Comparison of ENCODE assay signal across 1 cellular context in genomic region chr3:4416961-4417360, GRCh38.
TF ChIP-seq lines count a peak whose summit lies in the region.

No MANE protein-coding gene starts in this region.

TF ChIP-seq in SK-N-SH, 30 proteins besides CTCF, POLR2A, EP300 and RAD21 (continued from another document):
- TF ChIP-seq PBX3 (IDR thresholded peaks at IDR 0.05) (peak; percentile 99), USF1 (IDR thresholded peaks at IDR 0.05; ENCODE audit: borderline replicate concordance, low read depth) (0 out of 2 replicates have a peak, but pooled peaks have one; percentile 9), TAF1 (IDR thresholded peaks at IDR 0.05; ENCODE audit: borderline replicate concordance, low read depth, low read length) (0 out of 2 replicates have a peak, but pooled peaks have one; percentile 21), NRF1 (IDR thresholded peaks at IDR 0.05; ENCODE audit: low read depth, low read length) (no peak), SMC3 (IDR thresholded peaks at IDR 0.05; ENCODE audit: low read depth, low read length) (peak; percentile 5; the same call in 1 of the 2 replicates), ELF1 (IDR thresholded peaks at IDR 0.05) (no peak), REST (IDR thresholded peaks at IDR 0.05; ENCODE audit: low read depth, low read length) (peak; percentile 58; the same call in 1 of the 2 replicates), IRF3 (IDR thresholded peaks at IDR 0.05; ENCODE audit: low read depth, low read length) (no peak), FOXJ3 (CRISPR knock-in tag; IDR thresholded peaks at IDR 0.05) (0 out of 2 replicates have a peak, but pooled peaks have one; percentile 41), FOSL2 (IDR thresholded peaks at IDR 0.05; ENCODE audit: borderline replicate concordance, low read depth) (peak; percentile 91), TEAD4 (IDR thresholded peaks at IDR 0.05; ENCODE audit: borderline replicate concordance, insufficient read depth) (peak; percentile 83), FOXM1 (IDR thresholded peaks at IDR 0.05; ENCODE audit: low read depth) (no peak), GABPA (IDR thresholded peaks at IDR 0.05; ENCODE audit: low read depth) (no peak; the same call in 1 of the 2 replicates), MEF2A (IDR thresholded peaks at IDR 0.05; ENCODE audit: borderline replicate concordance, low read depth) (0 out of 2 replicates have a peak, but pooled peaks have one; percentile 51), GATA2 (CRISPR knock-in tag; IDR thresholded peaks at IDR 0.05) (no peak), RXRA (IDR thresholded peaks at IDR 0.05; ENCODE audit: borderline replicate concordance, low read depth) (peak; percentile 84; the same call in 1 of the 2 replicates), MAX (IDR thresholded peaks at IDR 0.05; ENCODE audit: low read depth) (peak; percentile 83), MXI1 (IDR thresholded peaks at IDR 0.05; ENCODE audit: low read depth, low read length) (peak; percentile 16; the same call in 1 of the 2 replicates), JUND (IDR thresholded peaks at IDR 0.05) (peak; percentile 89), CHD2 (IDR thresholded peaks at IDR 0.05; ENCODE audit: low read length, partially characterized antibody) (peak; percentile 49), EZH2phosphoT487 (IDR thresholded peaks at IDR 0.05; ENCODE audit: borderline replicate concordance, low read depth) (no peak)
